8 cellular contexts compared by ENCODE assay signal in genomic region chr10:64041185-64041988, GRCh38.
DNase-seq lines count a peak whose midpoint lies in the region; ATAC-seq and TF ChIP-seq lines count a peak whose summit lies in the region.

No MANE protein-coding gene starts in this region.

- peak; percentile 92 for ATAC-seq in GM21515 (IDR thresholded peaks at IDR 0.05; ENCODE audit: unreplicated experiment)

- H3K27ac ChIP-seq in Peyer's patch (no peak overlapping the region), neural cell (ENCODE audit: low read length) (no peak overlapping the region)

- peaks cover 0 to 10% (median 0%) of the 10 kb centered on the region in 4 donors for H3K4me1 ChIP-seq in Peyer's patch

- H3K4me3 Mint-ChIP-seq in stimulated activated naive CD8-positive, alpha-beta T cell treated with anti-CD3 and anti-CD28 coated beads, Interleukin-15, Interleukin-2, amounts not matched to agents 100 ng/mL and 50 ng/mL, for 24 hours: peak overlapping the region; percentile 47

- H3K27ac Mint-ChIP-seq in stimulated activated naive CD8-positive, alpha-beta T cell treated with anti-CD3 and anti-CD28 coated beads, Interleukin-15, Interleukin-2, amounts not matched to agents 100 ng/mL and 50 ng/mL, for 24 hours: no peak overlapping the region

- no peaks in the 10 kb centered on the region for H3F3A ChIP-seq in neural cell (ENCODE audit: insufficient read depth, low read length, poor library complexity, severe bottlenecking)

- TF ChIP-seq CTCF in Peyer's patch (IDR thresholded peaks at IDR 0.05) (peak; percentile 57 to 100 (median 99)), fibroblast of mammary gland (conservative IDR thresholded peaks at IDR 0.05; ENCODE audit: control insufficient read depth, insufficient read depth, low read depth, low read length) (peak; percentile 100), neural cell (IDR thresholded peaks at IDR 0.05; ENCODE audit: poor library complexity, severe bottlenecking) (peak; percentile 70)

- no peak for TF ChIP-seq POLR2A in Peyer's patch (IDR thresholded peaks at IDR 0.05)

- H3K9me3 Mint-ChIP-seq in stimulated activated naive CD8-positive, alpha-beta T cell treated with anti-CD3 and anti-CD28 coated beads, Interleukin-15, Interleukin-2, amounts not matched to agents 100 ng/mL and 50 ng/mL, for 24 hours: no peaks in the 10 kb centered on the region

- H3K4me3 ChIP-seq in Peyer's patch (peak overlapping the region; percentile 15 to 31 (median 26)), fibroblast of mammary gland (ENCODE audit: control insufficient read depth, low read depth, low read length) (no peak overlapping the region), neural cell (ENCODE audit: low read length) (no peak overlapping the region)

- no peaks in the 10 kb centered on the region for H4K20me1 ChIP-seq in neural cell (ENCODE audit: insufficient read depth)

- H3K9me2 ChIP-seq in neural cell (ENCODE audit: insufficient read depth, low read length): no peaks in the 10 kb centered on the region

- no peaks in the 10 kb centered on the region for H3K36me3 ChIP-seq in Peyer's patch
- H3K36me3 ChIP-seq in neural cell (ENCODE audit: insufficient read depth, low read length): no peaks in the 10 kb centered on the region

- H3K9me3 ChIP-seq in Peyer's patch (no peaks in the 10 kb centered on the region), neural cell (ENCODE audit: low read length) (no peaks in the 10 kb centered on the region)

- peak; percentile 72 for TF ChIP-seq RAD21 in neural cell (conservative IDR thresholded peaks at IDR 0.05)

- no peak for TF ChIP-seq EP300 in neural cell (conservative IDR thresholded peaks at IDR 0.05; ENCODE audit: poor library complexity, severe bottlenecking)

- H3K4me2 ChIP-seq in neural cell (ENCODE audit: low read length): no peak overlapping the region

- peak; percentile 24 for DNase-seq in DMS 273 treated with DMSO at 0.1 percent for 48 hours (lab: John Stamatoyannopoulos, UW)
- peak in 65 of 76 experiments; percentile 5 to 76 (median 51) for DNase-seq in HUDEP-2 (lab: John Stamatoyannopoulos, UW; ENCODE audit: unreplicated experiment in 76 of 76)
- DNase-seq in Peyer's patch: peak; percentile 62 to 82 (median 76)
- peak; percentile 66 for DNase-seq in activated T-helper 1 cell treated with Interleukin-2 at 50 U/mL for 16 hours (ENCODE audit: low read depth)
- DNase-seq in fibroblast of mammary gland (ENCODE audit: low read depth): peak; percentile 67

- H3K27me3 Mint-ChIP-seq in stimulated activated naive CD8-positive, alpha-beta T cell treated with anti-CD3 and anti-CD28 coated beads, Interleukin-15, Interleukin-2, amounts not matched to agents 100 ng/mL and 50 ng/mL, for 24 hours: no peaks in the 10 kb centered on the region

- no peak overlapping the region for H3K9ac ChIP-seq in neural cell (ENCODE audit: low read length)

- no peaks in the 10 kb centered on the region for H3K79me2 ChIP-seq in neural cell (replicated peaks; ENCODE audit: insufficient read depth, low read length)

- H3K36me3 Mint-ChIP-seq in stimulated activated naive CD8-positive, alpha-beta T cell treated with anti-CD3 and anti-CD28 coated beads, Interleukin-15, Interleukin-2, amounts not matched to agents 100 ng/mL and 50 ng/mL, for 24 hours (ENCODE audit: low read depth): no peaks in the 10 kb centered on the region

- H3K27me3 ChIP-seq in Peyer's patch (no peaks in the 10 kb centered on the region), neural cell (ENCODE audit: insufficient read depth, low read depth, low read length) (no peaks in the 10 kb centered on the region)

- H3K4me1 Mint-ChIP-seq in stimulated activated naive CD8-positive, alpha-beta T cell treated with anti-CD3 and anti-CD28 coated beads, Interleukin-15, Interleukin-2, amounts not matched to agents 100 ng/mL and 50 ng/mL, for 24 hours (ENCODE audit: low read depth): peaks cover 7% of the 10 kb centered on the region

- no peak overlapping the region for H2AFZ ChIP-seq in neural cell (ENCODE audit: low read depth, low read length)

TF ChIP-seq in neural cell, 6 proteins besides CTCF, POLR2A, EP300 and RAD21:
- TF ChIP-seq TAF1 (IDR thresholded peaks at IDR 0.05; ENCODE audit: low read depth) (no peak), SMC3 (conservative IDR thresholded peaks at IDR 0.05; ENCODE audit: poor library complexity) (peak; percentile 62)

Comparison
In these comparisons a context has a peak if more than half of its experiments do, and no peak if none do; other contexts are left out.
1. DNase-seq: peak in every context shown above with its lines; median percentile 76 in Peyer's patch; 67 in fibroblast of mammary gland; 66 in activated T-helper 1 cell treated with Interleukin-2 at 50 U/mL for 16 hours; 51 in HUDEP-2; 24 in DMS 273 treated with DMSO at 0.1 percent for 48 hours.
2. H3K4me3 ChIP-seq: peak in Peyer's patch (4 of 4); none in fibroblast of mammary gland (single experiment) and neural cell (single experiment).
3. Peak in every context shown above with its lines, with median percentiles within 50 percentile points of each other: CTCF ChIP-seq.